In genomic region chr1:76154213-76154956, GRCh38 we compare ENCODE assay signal across 8 cellular contexts.
DNase-seq lines count a peak whose midpoint lies in the region; ATAC-seq and TF ChIP-seq lines count a peak whose summit lies in the region.

No MANE protein-coding gene starts in this region.

- DNase-seq in D341Med (ENCODE audit: low spot score), result peak; percentile 77
- peak; percentile 63 for DNase-seq in HT1080 (ENCODE audit: low read depth)
- peak; percentile 67 to 73 for DNase-seq in NOMO-1 (lab: John Stamatoyannopoulos, UW; ENCODE audit: unreplicated experiment in 2 of 2)
- peak; percentile 77 for DNase-seq in activated CD8-positive, alpha-beta memory T cell treated with anti-CD3 and anti-CD28 coated beads, Interleukin-2, amount 50 U/mL, for 4 hours
- DNase-seq in epithelial cell of proximal tubule (ENCODE audit: low read depth), result peak; percentile 66
- peak; percentile 50 to 66 for DNase-seq in stimulated activated CD8-positive, alpha-beta memory T cell treated with anti-CD3 and anti-CD28 coated beads, Interleukin-4, amount 100 ng/mL, for 4 hours (ENCODE audit: low read depth in 2 of 2, low spot score in 1 of 2)

- peak overlapping the region; percentile 55 for H3K4me3 ChIP-seq in epithelial cell of proximal tubule (ENCODE audit: low read depth, low read length)
- peak overlapping the region; percentile 28 for H3K4me3 ChIP-seq in mucosa of stomach (ENCODE audit: low read length)

- peaks cover 8% of the 10 kb centered on the region for H3K4me1 ChIP-seq in mucosa of stomach (ENCODE audit: control insufficient read depth, insufficient read depth, low read length)

- H3K36me3 ChIP-seq in mucosa of stomach (ENCODE audit: control insufficient read depth, insufficient read depth, low read length), result no peaks in the 10 kb centered on the region

- TF ChIP-seq CTCF in epithelial cell of proximal tubule (conservative IDR thresholded peaks at IDR 0.05; ENCODE audit: low read depth, low read length), result peak; percentile 98

- no peaks in the 10 kb centered on the region for H3K27me3 ChIP-seq in mucosa of stomach (ENCODE audit: control insufficient read depth, insufficient read depth, low read length)

- H3K9ac ChIP-seq in mucosa of stomach (ENCODE audit: low read length), result peak overlapping the region; percentile 37

- ATAC-seq in GM21390 (IDR thresholded peaks at IDR 0.05; ENCODE audit: unreplicated experiment), result peak; percentile 98

- no peaks in the 10 kb centered on the region for H3K9me3 ChIP-seq in mucosa of stomach (ENCODE audit: control insufficient read depth, low read length)

Comparison
In these comparisons a context has a peak if more than half of its experiments do, and no peak if none do; other contexts are left out.
1. Peak in every context shown above with its lines: DNase-seq, ATAC-seq and H3K4me3 ChIP-seq.